ENCODE assay signal across 8 cellular contexts in genomic region chr19:19490247-19490968, GRCh38. TPM values are rescaled to one million over a fixed set of nuclear protein-coding genes. Genes with fewer than 3 reads are reported as not detected.
DNase-seq lines count a peak whose midpoint lies in the region; ATAC-seq and FAIRE-seq lines count a peak whose summit lies in the region.

No MANE protein-coding gene starts in this region.

- intact Hi-C loops in activated naive CD4-positive, alpha-beta T cell treated with anti-CD3 and anti-CD28 coated beads for 36 hours (cut with micrococcal nuclease) = loop anchor here (1.0 kb wide), 3 partner anchors 124 to 344 kb away; no protein-coding TSS in a partner anchor

- H3K36me3 Mint-ChIP-seq in activated naive CD4-positive, alpha-beta T cell treated with anti-CD3 and anti-CD28 coated beads for 36 hours (ENCODE audit: low read depth) = peaks cover 11% of the 10 kb centered on the region

- ATAC-seq in GM21526 (IDR thresholded peaks at IDR 0.05; ENCODE audit: low FRiP score, unreplicated experiment) = no peak

- CTCF ChIA-PET in activated naive CD4-positive, alpha-beta T cell treated with anti-CD3 and anti-CD28 coated beads for 36 hours (lab: Charles Lee) = interaction anchor here (0.7 to 6.6 kb wide), 30 partner anchors 9 to 306 kb away, joined by 3 to 162 read pairs (median 4); partner anchors contain the start of gene GATAD2A

- peaks cover 46% of the 10 kb centered on the region for H3K4me1 Mint-ChIP-seq in activated naive CD4-positive, alpha-beta T cell treated with anti-CD3 and anti-CD28 coated beads for 36 hours (ENCODE audit: low read depth)

- peak; percentile 77 for DNase-seq in M059J (ENCODE audit: low read depth)
- DNase-seq in SK-N-DZ (ENCODE audit: low spot score) = peak; percentile 71
- DNase-seq in activated naive CD4-positive, alpha-beta T cell treated with anti-CD3 and anti-CD28 coated beads for 36 hours = peak; percentile 93
- peak; percentile 80 for DNase-seq in foreskin melanocyte
- peak in 53 of 56 donors; percentile 20 to 86 (median 62) for DNase-seq in nucleus accumbens (lab: John Stamatoyannopoulos, UW)
- peak; percentile 73 for DNase-seq in stromal cell of bone marrow (ENCODE audit: low read depth)

- no peak overlapping the region for H3K4me3 Mint-ChIP-seq in activated naive CD4-positive, alpha-beta T cell treated with anti-CD3 and anti-CD28 coated beads for 36 hours

- peak overlapping the region; percentile 96 for H3K27ac Mint-ChIP-seq in activated naive CD4-positive, alpha-beta T cell treated with anti-CD3 and anti-CD28 coated beads for 36 hours

- H3K9me3 Mint-ChIP-seq in activated naive CD4-positive, alpha-beta T cell treated with anti-CD3 and anti-CD28 coated beads for 36 hours = no peaks in the 10 kb centered on the region

- peak; percentile 95 for FAIRE-seq in G401.6 (lab: Jason Lieb, UNC)

- H3K27me3 Mint-ChIP-seq in activated naive CD4-positive, alpha-beta T cell treated with anti-CD3 and anti-CD28 coated beads for 36 hours (ENCODE audit: low read depth) = no peaks in the 10 kb centered on the region

RNA-seq across cellular contexts. Expression of gene TSSK6, which starts 24.9 kb away (rescaled TPM):
- 0.07 and 2.1 TPM in 2 replicates for total RNA-seq in M059J (2014; rRNA removed; shearing (Covaris generic))
- 3.9 and 5.5 TPM in 2 replicates for polyA plus RNA-seq in SK-N-DZ (2014; cell fraction: cytosol; rRNA removed)
- polyA plus RNA-seq in SK-N-DZ (2014; cell fraction: nucleus; rRNA removed) = 1.3 and 5.3 TPM in 2 replicates
- 1 to 10 TPM; 4.5 TPM for total RNA-seq in activated naive CD4-positive, alpha-beta T cell treated with anti-CD3 and anti-CD28 coated beads for 36 hours

RNA-seq across cellular contexts. Expression of gene NDUFA13, which starts 25.6 kb away (rescaled TPM):
- 84.9 and 205 TPM in 2 replicates for total RNA-seq in M059J (2014; rRNA removed; shearing (Covaris generic))
- 38.2 and 54.5 TPM in 2 replicates for polyA plus RNA-seq in SK-N-DZ (2014; cell fraction: cytosol; rRNA removed)
- polyA plus RNA-seq in SK-N-DZ (2014; cell fraction: nucleus; rRNA removed) = 66.8 and 68.6 TPM in 2 replicates
- 100 to 1,000 TPM; 351 to 376 TPM for total RNA-seq in activated naive CD4-positive, alpha-beta T cell treated with anti-CD3 and anti-CD28 coated beads for 36 hours

RNA-seq across cellular contexts. Expression of gene YJEFN3, which starts 38.3 kb away (rescaled TPM):
- 0.12 TPM in 1 of 2 replicates, not detected in the other for total RNA-seq in M059J (2014; rRNA removed; shearing (Covaris generic))
- polyA plus RNA-seq in SK-N-DZ (2014; cell fraction: cytosol; rRNA removed) = 1.3 and 2.1 TPM in 2 replicates
- polyA plus RNA-seq in SK-N-DZ (2014; cell fraction: nucleus; rRNA removed) = 8.0 and 27.0 TPM in 2 replicates
- 1 to 10 TPM; 6.5 to 7.2 TPM for total RNA-seq in activated naive CD4-positive, alpha-beta T cell treated with anti-CD3 and anti-CD28 coated beads for 36 hours

RNA-seq across cellular contexts. Expression of gene CILP2, which starts 47.7 kb away (rescaled TPM):
- 0.22 and 0.99 TPM in 2 replicates for total RNA-seq in M059J (2014; rRNA removed; shearing (Covaris generic))
- polyA plus RNA-seq in SK-N-DZ (2014; cell fraction: cytosol; rRNA removed) = 1.1 and 1.8 TPM in 2 replicates
- 2.3 and 3.6 TPM in 2 replicates for polyA plus RNA-seq in SK-N-DZ (2014; cell fraction: nucleus; rRNA removed)
- total RNA-seq in activated naive CD4-positive, alpha-beta T cell treated with anti-CD3 and anti-CD28 coated beads for 36 hours = under 1 TPM; 0.14 to 0.22 TPM
